Comparison of ENCODE assay signal across 23 cellular contexts in the genomic region with DNA sequence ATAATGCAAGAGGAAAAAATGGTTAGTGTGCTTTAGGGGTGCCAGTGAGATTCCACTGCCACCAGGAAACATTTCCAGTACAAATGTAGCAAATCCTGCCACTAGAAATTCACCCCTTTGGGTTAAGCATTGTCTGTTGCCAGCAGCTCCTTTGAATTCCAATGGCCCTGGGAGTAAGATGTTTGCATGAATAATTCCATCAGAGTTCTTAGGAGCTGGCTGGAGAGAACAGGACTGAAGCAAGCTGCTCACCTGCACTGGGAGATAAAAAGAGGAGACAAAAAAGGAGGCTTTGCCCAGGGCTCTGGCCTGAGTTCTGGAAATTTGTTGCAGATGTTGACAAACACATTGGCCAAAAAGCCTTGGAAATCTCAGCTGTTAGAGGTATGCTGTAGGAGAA. TPM values are rescaled to one million over a fixed set of nuclear protein-coding genes. Genes with fewer than 3 reads are reported as not detected.
"Had no signal": no experiment of that assay in that cellular context is flagged by ENCODE, and none has a peak within 500 bp of the region (broad histone marks: within the 10 kb centered on the region; RNA-seq: fewer than 3 reads in every experiment).

No MANE protein-coding gene starts in this region.

- H3K36me3 ChIP-seq: MG63, SJSA1 had no signal

- H3K9me3 ChIP-seq: MG63, SJSA1 had no signal

- DNase-seq: KBM-7, MG63, NCI-H1092, NCI-H1105 treated with DMSO at 0.1 percent for 48 hours, NCI-H1417 treated with DMSO at 0.1 percent for 48 hours, NCI-H146, NCI-H1694 treated with DMSO at 0.1 percent for 48 hours, NCI-H1930, NCI-H2081, NCI-H2107, NCI-H226, NCI-H446, NCI-H510A, NCI-H524 treated with DMSO at 0.1 percent for 48 hours, NCI-H69, NCI-H774, Right ventricle myocardium superior, RPMI8226, SIG-M5 had no signal

- FAIRE-seq: RCC 7860 had no signal

- H3K27me3 ChIP-seq: MG63, SJSA1 had no signal

- H3K4me1 ChIP-seq: SJSA1 had no signal

- H3K4me3 ChIP-seq: MG63, SJSA1, SK-N-MC had no signal

- H3K27ac ChIP-seq: SJSA1, SK-N-MC had no signal

RNA-seq across cellular contexts. Expression of a gene that starts 57.6 kb away (rescaled TPM):
- total RNA-seq: T-helper 1 cell treated with Interleukin-12 subunit alpha and Interleukin-12 subunit beta and Interleukin-4 antibody, amounts not matched to agents 30 ng/mL and 1 ng/mL, for 36 hours had no signal
